In the genomic region with DNA sequence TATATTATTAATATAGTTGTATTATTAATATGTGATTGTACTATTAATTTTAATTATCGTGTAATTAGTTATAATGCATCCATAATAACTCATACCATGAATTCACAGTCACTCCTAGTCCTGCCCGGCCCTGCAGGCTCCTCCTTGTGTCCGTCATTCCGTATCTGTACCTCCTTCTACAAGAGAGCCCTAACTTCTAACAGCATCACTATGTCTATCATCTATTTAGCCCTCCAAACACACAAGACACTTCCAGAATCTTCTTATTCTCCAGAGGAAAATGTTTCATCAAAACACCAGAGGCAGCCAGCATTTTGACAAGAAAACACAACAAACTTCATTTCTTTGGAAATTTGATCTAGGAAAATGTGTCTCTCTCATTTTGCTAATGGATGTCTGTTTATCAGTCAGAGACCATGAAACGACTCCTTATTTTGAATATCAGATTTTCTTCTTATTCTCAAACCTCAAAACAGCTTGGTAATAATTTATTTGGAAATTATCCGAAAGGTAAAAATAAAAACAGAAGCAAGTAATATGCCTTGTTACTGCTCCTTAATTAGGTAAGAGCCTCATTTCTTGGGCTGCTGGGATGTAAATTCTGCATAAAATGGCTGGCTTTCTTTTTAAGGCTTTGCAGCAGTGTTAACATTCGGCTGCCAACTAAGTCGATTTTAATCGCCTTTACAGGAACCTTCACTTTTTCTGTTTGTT, we compare ENCODE assay signal across 15 cellular contexts. TPM values are rescaled to one million over a fixed set of nuclear protein-coding genes. Genes with fewer than 3 reads are reported as not detected.
DNase-seq lines count a peak whose midpoint lies in the region; ATAC-seq and TF ChIP-seq lines count a peak whose summit lies in the region.
"Had no signal": no experiment of that assay in that cellular context is flagged by ENCODE, and none has a peak within 500 bp of the region (broad histone marks: within the 10 kb centered on the region; RNA-seq: fewer than 3 reads in every experiment).

No MANE protein-coding gene starts in this region.

- ATAC-seq in GM18867 (IDR thresholded peaks at IDR 0.05; ENCODE audit: unreplicated experiment) (no peak), GM21825 (IDR thresholded peaks at IDR 0.05; ENCODE audit: unreplicated experiment) (no peak)

- H3K4me3 ChIP-seq in iPS-20b (ENCODE audit: low read length) (no peak overlapping the region), skeletal muscle satellite cell (ENCODE audit: low read length) (peak overlapping the region; percentile 48)
- H3K4me3 ChIP-seq: spleen had no signal

- no peak for TF ChIP-seq CTCF in brain (conservative IDR thresholded peaks at IDR 0.05)

- H3K27ac Mint-ChIP-seq in brain = peak overlapping the region in 3 of 5 experiments; percentile 8 to 80 (median 14)
- H3K27ac Mint-ChIP-seq: activated naive CD4-positive, alpha-beta T cell treated with anti-CD3 and anti-CD28 coated beads for 36 hours had no signal

- peaks cover 2% of the 10 kb centered on the region for H3K36me3 Mint-ChIP-seq in brain
- H3K36me3 Mint-ChIP-seq: naive B cell had no signal

- peak overlapping the region; percentile 70 for H3K4me2 ChIP-seq in skeletal muscle satellite cell (ENCODE audit: low read length)

- peaks cover 13% of the 10 kb centered on the region for H3K4me1 Mint-ChIP-seq in brain
- H3K4me1 Mint-ChIP-seq: naive B cell had no signal

- H3K27me3 ChIP-seq in iPS-20b (ENCODE audit: insufficient read depth, low read length) = peaks cover 4% of the 10 kb centered on the region; the same call in 1 of the 2 replicates
- peaks cover 29% of the 10 kb centered on the region for H3K27me3 ChIP-seq in skeletal muscle satellite cell (ENCODE audit: control insufficient read depth, insufficient read depth, low read length)

- peaks cover 3% of the 10 kb centered on the region for H3K27me3 Mint-ChIP-seq in brain

- peak overlapping the region; percentile 9 for H3K27ac ChIP-seq in iPS-20b (ENCODE audit: low read length)

- no peak for DNase-seq in NCI-H345 (lab: John Stamatoyannopoulos, UW)
- DNase-seq in activated CD4-positive, alpha-beta T cell treated with anti-CD3 and anti-CD28 coated beads, Interleukin-2, amount 50 U/mL, for 48 hours = no peak
- DNase-seq: activated naive CD4-positive, alpha-beta T cell treated with anti-CD3 and anti-CD28 coated beads for 36 hours; AML-193; central memory CD4-positive, alpha-beta T cell; naive B cell; NCI-H1694; tibial artery had no signal

- H3K36me3 ChIP-seq in ES-I3 (ENCODE audit: insufficient read depth, low read length) (no peaks in the 10 kb centered on the region), iPS-20b (ENCODE audit: insufficient read depth, low read depth, low read length) (no peaks in the 10 kb centered on the region), skeletal muscle satellite cell (ENCODE audit: insufficient read depth, low read length) (no peaks in the 10 kb centered on the region)
- H3K36me3 ChIP-seq: spleen, tibial artery had no signal

- peak overlapping the region in 3 of 5 experiments; percentile 26 to 53 (median 35) for H3K4me3 Mint-ChIP-seq in brain
- H3K4me3 Mint-ChIP-seq: activated naive CD4-positive, alpha-beta T cell treated with anti-CD3 and anti-CD28 coated beads for 36 hours; naive B cell had no signal

- peaks cover 0 to 5% (median 2%) of the 10 kb centered on the region in 5 experiments for H3K9me3 Mint-ChIP-seq in brain
- H3K9me3 Mint-ChIP-seq: activated naive CD4-positive, alpha-beta T cell treated with anti-CD3 and anti-CD28 coated beads for 36 hours had no signal

- no peaks in the 10 kb centered on the region for H3K9me3 ChIP-seq in ES-I3 (ENCODE audit: control insufficient read depth, insufficient read depth, low read length)
- H3K9me3 ChIP-seq in iPS-20b (ENCODE audit: insufficient read depth, low read depth, low read length) = no peaks in the 10 kb centered on the region
- H3K9me3 ChIP-seq in skeletal muscle satellite cell (replicated peaks; ENCODE audit: low read length) = no peaks in the 10 kb centered on the region
- H3K9me3 ChIP-seq: spleen, tibial artery had no signal

- H3K9ac ChIP-seq in ES-I3 (ENCODE audit: low read depth, low read length) (peak overlapping the region; percentile 32; the same call in 1 of the 2 replicates), iPS-20b (ENCODE audit: low read depth, low read length) (peak overlapping the region; percentile 13; the same call in 1 of the 2 replicates), skeletal muscle satellite cell (ENCODE audit: low read depth, low read length) (peak overlapping the region; percentile 31)

- H3K4me1 ChIP-seq in ES-I3 (ENCODE audit: insufficient read depth, low read length) (peaks cover 14% of the 10 kb centered on the region), iPS-20b (ENCODE audit: insufficient read depth, low read length) (peaks cover 10% of the 10 kb centered on the region; the same call in 1 of the 2 replicates), skeletal muscle satellite cell (ENCODE audit: control insufficient read depth, insufficient read depth, low read length) (peaks cover 10% of the 10 kb centered on the region)

RNA-seq across cellular contexts. Expression of gene SEPTIN5, which starts 23.1 kb away (rescaled TPM):
- 290 TPM for polyA plus RNA-seq in brain (ENCODE audit: insufficient read depth, low read depth, low replicate concordance)
- total RNA-seq in skeletal muscle satellite cell (2012; rRNA removed) = 5.1 and 5.7 TPM in 2 replicates

RNA-seq across cellular contexts. Expression of gene GP1BB, which starts 32.2 kb away (rescaled TPM):
- polyA plus RNA-seq in brain (ENCODE audit: insufficient read depth, low read depth, low replicate concordance) = 46.2 TPM
- total RNA-seq in skeletal muscle satellite cell (2012; rRNA removed) = 1.3 TPM in 1 of 2 replicates, not detected in the other
- total RNA-seq: activated naive CD4-positive, alpha-beta T cell treated with anti-CD3 and anti-CD28 coated beads for 36 hours had no signal
